ENCODE assay signal across 16 cellular contexts in genomic region chr22:47148956-47149748, GRCh38.
DNase-seq lines count a peak whose midpoint lies in the region; ATAC-seq lines count a peak whose summit lies in the region.
"Had no signal": no experiment of that assay in that cellular context is flagged by ENCODE, and none has a peak within 500 bp of the region (broad histone marks: within the 10 kb centered on the region; RNA-seq: fewer than 3 reads in every experiment).

No MANE protein-coding gene starts in this region.

- peaks cover 2% of the 10 kb centered on the region for H3K4me1 Mint-ChIP-seq in activated naive CD8-positive, alpha-beta T cell treated with anti-CD3 and anti-CD28 coated beads for 36 hours
- peaks cover 8% of the 10 kb centered on the region for H3K4me1 Mint-ChIP-seq in activated naive CD8-positive, alpha-beta T cell treated with anti-CD3 and anti-CD28 coated beads, Interleukin-2, amount 50 U/mL, for 24 hours
- H3K4me1 Mint-ChIP-seq in stimulated activated naive B cell treated with anti-CD40 and anti-IgM and Interleukin-4, amounts not matched to agents 10 μg/mL and 1 μg/mL and 100 μg/mL, for 72 hours: peaks cover 14 to 46% of the 10 kb centered on the region in 2 donors

- H3K27ac Mint-ChIP-seq in activated naive CD8-positive, alpha-beta T cell treated with anti-CD3 and anti-CD28 coated beads for 36 hours: peak overlapping the region; percentile 69
- no peak overlapping the region for H3K27ac Mint-ChIP-seq in activated naive CD8-positive, alpha-beta T cell treated with anti-CD3 and anti-CD28 coated beads, Interleukin-2, amount 50 U/mL, for 24 hours
- peak overlapping the region; percentile 31 for H3K27ac Mint-ChIP-seq in stimulated activated naive B cell treated with anti-CD40 and anti-IgM and Interleukin-4, amounts not matched to agents 10 μg/mL and 1 μg/mL and 100 μg/mL, for 72 hours

- H3K36me3 Mint-ChIP-seq in activated naive CD8-positive, alpha-beta T cell treated with anti-CD3 and anti-CD28 coated beads for 36 hours: no peaks in the 10 kb centered on the region
- peaks cover 2% of the 10 kb centered on the region for H3K36me3 Mint-ChIP-seq in activated naive CD8-positive, alpha-beta T cell treated with anti-CD3 and anti-CD28 coated beads, Interleukin-2, amount 50 U/mL, for 24 hours (ENCODE audit: low read depth)
- peaks cover 29 to 52% of the 10 kb centered on the region in 2 donors for H3K36me3 Mint-ChIP-seq in stimulated activated naive B cell treated with anti-CD40 and anti-IgM and Interleukin-4, amounts not matched to agents 10 μg/mL and 1 μg/mL and 100 μg/mL, for 72 hours

- H3K27me3 Mint-ChIP-seq in activated naive CD8-positive, alpha-beta T cell treated with anti-CD3 and anti-CD28 coated beads for 36 hours: no peaks in the 10 kb centered on the region
- H3K27me3 Mint-ChIP-seq in activated naive CD8-positive, alpha-beta T cell treated with anti-CD3 and anti-CD28 coated beads, Interleukin-2, amount 50 U/mL, for 24 hours: no peaks in the 10 kb centered on the region
- H3K27me3 Mint-ChIP-seq in stimulated activated naive B cell treated with anti-CD40 and anti-IgM and Interleukin-4, amounts not matched to agents 10 μg/mL and 1 μg/mL and 100 μg/mL, for 72 hours: no peaks in the 10 kb centered on the region

- no peak overlapping the region for H3K4me3 Mint-ChIP-seq in activated naive CD8-positive, alpha-beta T cell treated with anti-CD3 and anti-CD28 coated beads for 36 hours
- no peak overlapping the region for H3K4me3 Mint-ChIP-seq in activated naive CD8-positive, alpha-beta T cell treated with anti-CD3 and anti-CD28 coated beads, Interleukin-2, amount 50 U/mL, for 24 hours
- no peak overlapping the region for H3K4me3 Mint-ChIP-seq in stimulated activated naive B cell treated with anti-CD40 and anti-IgM and Interleukin-4, amounts not matched to agents 10 μg/mL and 1 μg/mL and 100 μg/mL, for 72 hours

- H3K9me3 Mint-ChIP-seq in activated naive CD8-positive, alpha-beta T cell treated with anti-CD3 and anti-CD28 coated beads for 36 hours: no peaks in the 10 kb centered on the region
- no peaks in the 10 kb centered on the region for H3K9me3 Mint-ChIP-seq in activated naive CD8-positive, alpha-beta T cell treated with anti-CD3 and anti-CD28 coated beads, Interleukin-2, amount 50 U/mL, for 24 hours
- peaks cover 0 to 3% of the 10 kb centered on the region in 2 donors for H3K9me3 Mint-ChIP-seq in stimulated activated naive B cell treated with anti-CD40 and anti-IgM and Interleukin-4, amounts not matched to agents 10 μg/mL and 1 μg/mL and 100 μg/mL, for 72 hours

- no peak for DNase-seq in activated naive CD8-positive, alpha-beta T cell treated with anti-CD3 and anti-CD28 coated beads for 36 hours
- no peak for DNase-seq in activated naive CD8-positive, alpha-beta T cell treated with anti-CD3 and anti-CD28 coated beads, Interleukin-2, amount 50 U/mL, for 24 hours
- DNase-seq in NCI-H2227 (lab: John Stamatoyannopoulos, UW; ENCODE audit: unreplicated experiment) (peak; percentile 40), astrocyte of the hippocampus (ENCODE audit: low read depth, low spot score) (peak; percentile 15), DMS153 treated with DMSO at 0.1 percent for 48 hours (lab: John Stamatoyannopoulos, UW; ENCODE audit: unreplicated experiment) (no peak)
- no peak for DNase-seq in stimulated activated naive B cell treated with anti-CD40 and anti-IgM and Interleukin-4, amounts not matched to agents 10 μg/mL and 1 μg/mL and 100 μg/mL, for 72 hours
- DNase-seq: COR-L47, GM23248, Kasumi-1, MM.1S, NCI-H1105, NCI-H1694 treated with DMSO at 0.1 percent for 48 hours, NCI-H345, NCI-H524 treated with DMSO at 0.1 percent for 48 hours had no signal

- ATAC-seq in activated naive CD8-positive, alpha-beta T cell treated with anti-CD3 and anti-CD28 coated beads, Interleukin-2, amount 50 U/mL, for 24 hours: no peak
- ATAC-seq in stimulated activated naive B cell treated with anti-CD40 and anti-IgM and Interleukin-4, amounts not matched to agents 10 μg/mL and 1 μg/mL and 100 μg/mL, for 72 hours (replicated peaks): peak; percentile 54 to 57
- ATAC-seq in HG02763 (IDR thresholded peaks at IDR 0.05; ENCODE audit: unreplicated experiment): no peak
- ATAC-seq: Panc1 had no signal

Comparison
In these comparisons a context has a peak if more than half of its experiments do, and no peak if none do; other contexts are left out.
1. DNase-seq: peak in NCI-H2227 (single experiment) and astrocyte of the hippocampus (single experiment); none in activated naive CD8-positive, alpha-beta T cell treated with anti-CD3 and anti-CD28 coated beads for 36 hours (single experiment), activated naive CD8-positive, alpha-beta T cell treated with anti-CD3 and anti-CD28 coated beads, Interleukin-2, amount 50 U/mL, for 24 hours (single experiment), stimulated activated naive B cell treated with anti-CD40 and anti-IgM and Interleukin-4, amounts not matched to agents 10 μg/mL and 1 μg/mL and 100 μg/mL, for 72 hours (single experiment) and DMS153 treated with DMSO at 0.1 percent for 48 hours (single experiment).
2. ATAC-seq: peak in stimulated activated naive B cell treated with anti-CD40 and anti-IgM and Interleukin-4, amounts not matched to agents 10 μg/mL and 1 μg/mL and 100 μg/mL, for 72 hours (2 of 2); none in activated naive CD8-positive, alpha-beta T cell treated with anti-CD3 and anti-CD28 coated beads, Interleukin-2, amount 50 U/mL, for 24 hours (single experiment) and HG02763 (single experiment).